In the genomic region with DNA sequence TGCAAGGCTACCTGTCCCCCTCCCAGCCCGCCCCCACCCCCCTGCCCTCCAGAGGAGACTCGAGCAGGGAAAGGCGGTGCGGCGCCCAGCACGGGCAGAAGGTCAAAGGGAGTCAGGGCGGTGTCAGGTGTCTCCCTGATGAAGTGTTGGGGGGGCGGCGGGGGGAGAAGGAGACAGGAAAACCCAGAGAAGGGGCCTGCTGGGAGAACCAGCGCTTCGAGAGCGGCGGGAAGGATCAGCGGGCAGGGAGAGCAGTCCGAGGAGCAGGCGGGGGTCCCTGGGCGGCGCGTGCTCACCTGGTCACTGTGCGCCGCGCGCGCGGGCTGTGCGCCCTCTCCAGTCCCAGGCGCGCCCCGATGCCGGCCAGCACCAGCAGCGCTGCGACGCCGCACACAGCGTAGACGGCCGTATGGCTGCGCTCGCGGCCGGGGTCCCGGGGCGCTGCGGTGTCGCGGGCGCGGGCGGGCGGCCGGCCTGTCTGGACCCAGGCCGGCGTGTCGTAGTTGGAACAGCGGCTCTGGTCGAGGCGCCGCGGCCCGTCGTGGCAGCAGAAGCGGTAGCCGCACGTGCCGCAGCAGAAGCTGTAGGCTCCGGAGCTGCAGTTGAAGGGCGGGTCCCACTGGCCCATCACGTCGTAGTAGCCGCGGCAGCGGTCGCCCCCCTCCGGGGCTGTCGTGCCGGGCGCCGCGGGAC, we compare ENCODE assay signal across 13 cellular contexts. TPM values are rescaled to one million over a fixed set of nuclear protein-coding genes. Genes with fewer than 3 reads are reported as not detected.
DNase-seq lines count a peak whose midpoint lies in the region; ATAC-seq and TF ChIP-seq lines count a peak whose summit lies in the region.
"Had no signal": no experiment of that assay in that cellular context is flagged by ENCODE, and none has a peak within 500 bp of the region (broad histone marks: within the 10 kb centered on the region; RNA-seq: fewer than 3 reads in every experiment).

No MANE protein-coding gene starts in this region.

- H3K9ac ChIP-seq in endodermal cell (ENCODE audit: extremely low read depth, low read length, poor library complexity, severe bottlenecking) = no peak overlapping the region

- CTCF ChIA-PET in activated CD8-positive, alpha-beta memory T cell treated with anti-CD3 and anti-CD28 coated beads, Interleukin-2, amount 10 ng/mL, durations not matched to agents 7 days and 5 days (lab: Charles Lee) = interaction anchor here (0.8 to 2.6 kb wide), 3 partner anchors 11 to 13 kb away, joined by 3 to 9 read pairs (median 4); a partner anchor contains a TSS

- peaks cover 5% of the 10 kb centered on the region for H3K4me1 ChIP-seq in endodermal cell (ENCODE audit: control insufficient read depth, insufficient read depth, low read length)

- H3K27ac Mint-ChIP-seq in activated CD8-positive, alpha-beta memory T cell treated with anti-CD3 and anti-CD28 coated beads, Interleukin-2, amount 10 ng/mL, durations not matched to agents 7 days and 5 days = no peak overlapping the region
- H3K27ac Mint-ChIP-seq in IgD-negative memory B cell = peak overlapping the region in 1 of 3 donors; percentile 83
- H3K27ac Mint-ChIP-seq in endodermal cell = no peak overlapping the region
- H3K27ac Mint-ChIP-seq in stimulated activated memory B cell treated with anti-CD40 and anti-IgM and Interleukin-4, amounts not matched to agents 10 μg/mL and 1 μg/mL and 100 μg/mL, for 72 hours = peak overlapping the region; percentile 83

- TF ChIP-seq CTCF in endodermal cell (conservative IDR thresholded peaks at IDR 0.05) = no peak

- DNase-seq in activated CD8-positive, alpha-beta memory T cell treated with anti-CD3 and anti-CD28 coated beads, Interleukin-2, amount 50 U/mL, for 48 hours = peak; percentile 60
- DNase-seq in activated CD8-positive, alpha-beta memory T cell treated with anti-CD3 and anti-CD28 coated beads, Interleukin-2, amount 10 ng/mL, durations not matched to agents 7 days and 5 days = no peak
- DNase-seq in endodermal cell (peak; percentile 82), CD1c-positive myeloid dendritic cell (ENCODE audit: extremely low spot score) (no peak)
- DNase-seq in stimulated activated CD4-positive, alpha-beta T cell treated with anti-CD3 and anti-CD28 coated beads, Interleukin-4, amount 100 ng/mL, for 24 hours = no peak
- DNase-seq: AML-193, T-helper 9 cell had no signal

- no peak overlapping the region for H3K4me3 Mint-ChIP-seq in activated CD8-positive, alpha-beta memory T cell treated with anti-CD3 and anti-CD28 coated beads, Interleukin-2, amount 10 ng/mL, durations not matched to agents 7 days and 5 days
- H3K4me3 Mint-ChIP-seq in IgD-negative memory B cell = peak overlapping the region; percentile 51 to 92 (median 84)
- H3K4me3 Mint-ChIP-seq in endodermal cell = no peak overlapping the region
- peak overlapping the region; percentile 77 for H3K4me3 Mint-ChIP-seq in stimulated activated memory B cell treated with anti-CD40 and anti-IgM and Interleukin-4, amounts not matched to agents 10 μg/mL and 1 μg/mL and 100 μg/mL, for 72 hours

- peaks cover 56% of the 10 kb centered on the region for H3K27me3 Mint-ChIP-seq in activated CD8-positive, alpha-beta memory T cell treated with anti-CD3 and anti-CD28 coated beads, Interleukin-2, amount 10 ng/mL, durations not matched to agents 7 days and 5 days
- H3K27me3 Mint-ChIP-seq in IgD-negative memory B cell = peaks cover 18% of the 10 kb centered on the region
- H3K27me3 Mint-ChIP-seq in endodermal cell (ENCODE audit: insufficient read depth) = peaks cover 87% of the 10 kb centered on the region
- peaks cover 22% of the 10 kb centered on the region for H3K27me3 Mint-ChIP-seq in stimulated activated memory B cell treated with anti-CD40 and anti-IgM and Interleukin-4, amounts not matched to agents 10 μg/mL and 1 μg/mL and 100 μg/mL, for 72 hours

- H3K36me3 ChIP-seq in endodermal cell (ENCODE audit: control insufficient read depth, insufficient read depth, low read length) = no peaks in the 10 kb centered on the region
- H3K36me3 ChIP-seq: tibial nerve had no signal

- no peak overlapping the region for H3K4me3 ChIP-seq in endodermal cell (ENCODE audit: low read length)

- WGBS in endodermal cell (ENCODE audit: insufficient coverage in 1 of 2, insufficient read length in 1 of 2), 2 experiments = 0 to 3% methylated on average over 10 to 78 of the region's 79 CpGs

- no peaks in the 10 kb centered on the region for H3K9me3 ChIP-seq in endodermal cell (ENCODE audit: control insufficient read depth, low read length)
- H3K9me3 ChIP-seq: tibial nerve had no signal

- H3K27me3 ChIP-seq in endodermal cell (ENCODE audit: control insufficient read depth, insufficient read depth, low read length, poor library complexity, severe bottlenecking) = peaks cover 98% of the 10 kb centered on the region

- no peak for ATAC-seq in activated CD8-positive, alpha-beta memory T cell treated with anti-CD3 and anti-CD28 coated beads, Interleukin-2, amount 10 ng/mL, durations not matched to agents 7 days and 5 days
- ATAC-seq in stimulated activated memory B cell treated with anti-CD40 and anti-IgM and Interleukin-4, amounts not matched to agents 10 μg/mL and 1 μg/mL and 100 μg/mL, for 72 hours = no peak
- no peak for ATAC-seq in HG02642 (IDR thresholded peaks at IDR 0.05; ENCODE audit: poor library complexity, unreplicated experiment)

- no peaks in the 10 kb centered on the region for H3K9me3 Mint-ChIP-seq in activated CD8-positive, alpha-beta memory T cell treated with anti-CD3 and anti-CD28 coated beads, Interleukin-2, amount 10 ng/mL, durations not matched to agents 7 days and 5 days (ENCODE audit: low read depth)
- no peaks in the 10 kb centered on the region for H3K9me3 Mint-ChIP-seq in IgD-negative memory B cell
- H3K9me3 Mint-ChIP-seq in endodermal cell = no peaks in the 10 kb centered on the region
- H3K9me3 Mint-ChIP-seq in stimulated activated memory B cell treated with anti-CD40 and anti-IgM and Interleukin-4, amounts not matched to agents 10 μg/mL and 1 μg/mL and 100 μg/mL, for 72 hours = no peaks in the 10 kb centered on the region

- H3K27ac ChIP-seq in endodermal cell (ENCODE audit: low read depth, low read length) = no peak overlapping the region
- H3K27ac ChIP-seq: tibial nerve had no signal

- no peaks in the 10 kb centered on the region for H3K36me3 Mint-ChIP-seq in activated CD8-positive, alpha-beta memory T cell treated with anti-CD3 and anti-CD28 coated beads, Interleukin-2, amount 10 ng/mL, durations not matched to agents 7 days and 5 days
- peaks cover 2% of the 10 kb centered on the region for H3K36me3 Mint-ChIP-seq in IgD-negative memory B cell
- no peaks in the 10 kb centered on the region for H3K36me3 Mint-ChIP-seq in endodermal cell (ENCODE audit: low read depth)
- H3K36me3 Mint-ChIP-seq in stimulated activated memory B cell treated with anti-CD40 and anti-IgM and Interleukin-4, amounts not matched to agents 10 μg/mL and 1 μg/mL and 100 μg/mL, for 72 hours = peaks cover 12% of the 10 kb centered on the region

- peaks cover 15% of the 10 kb centered on the region for H3K4me1 Mint-ChIP-seq in activated CD8-positive, alpha-beta memory T cell treated with anti-CD3 and anti-CD28 coated beads, Interleukin-2, amount 10 ng/mL, durations not matched to agents 7 days and 5 days
- H3K4me1 Mint-ChIP-seq in IgD-negative memory B cell (peaks cover 24 to 47% (median 34%) of the 10 kb centered on the region in 3 donors), endodermal cell (peaks cover 7% of the 10 kb centered on the region)
- H3K4me1 Mint-ChIP-seq in stimulated activated memory B cell treated with anti-CD40 and anti-IgM and Interleukin-4, amounts not matched to agents 10 μg/mL and 1 μg/mL and 100 μg/mL, for 72 hours = peaks cover 71% of the 10 kb centered on the region

RNA-seq across cellular contexts. Expression of a gene that starts 0.9 kb away (rescaled TPM):
- under 1 TPM; 0.30 to 0.70 TPM for total RNA-seq in activated CD8-positive, alpha-beta memory T cell treated with anti-CD3 and anti-CD28 coated beads, Interleukin-2, amount 10 ng/mL, durations not matched to agents 7 days and 5 days
- polyA plus RNA-seq in IgD-negative memory B cell = 1.7 TPM
- under 1 TPM in 1 of 2 donors, not detected in 1; 0.58 TPM for total RNA-seq in endodermal cell
- 0.57 TPM for polyA plus RNA-seq in endodermal cell (2013, experiment 1 of 2)
- polyA plus RNA-seq in endodermal cell (2013, experiment 2 of 2) = 0.70 TPM
- total RNA-seq: renal cortical epithelial cell, RPMI7951 had no signal

RNA-seq across cellular contexts. Expression of a gene that starts 12.6 kb away (rescaled TPM):
- total RNA-seq in activated CD8-positive, alpha-beta memory T cell treated with anti-CD3 and anti-CD28 coated beads, Interleukin-2, amount 10 ng/mL, durations not matched to agents 7 days and 5 days = 1 to 10 TPM in 1 of 2 experiments, under 1 TPM in 1; 0.89 to 3.1 TPM
- 80.6 TPM for polyA plus RNA-seq in IgD-negative memory B cell
- total RNA-seq in endodermal cell = 1 to 10 TPM; 1.7 to 3.3 TPM
- 3.1 TPM for polyA plus RNA-seq in endodermal cell (2013, experiment 1 of 2)
- 2.4 TPM for polyA plus RNA-seq in endodermal cell (2013, experiment 2 of 2)
- total RNA-seq: RPMI7951 had no signal

RNA-seq across cellular contexts. Expression of a gene that starts 33.0 kb away (rescaled TPM):
- total RNA-seq in activated CD8-positive, alpha-beta memory T cell treated with anti-CD3 and anti-CD28 coated beads, Interleukin-2, amount 10 ng/mL, durations not matched to agents 7 days and 5 days = 10 to 100 TPM; 74.0 to 95.8 TPM
- polyA plus RNA-seq in IgD-negative memory B cell = 28.7 TPM
- total RNA-seq in endodermal cell = 10 to 100 TPM; 28.5 to 43.1 TPM
- 32.1 TPM for polyA plus RNA-seq in endodermal cell (2013, experiment 1 of 2)
- 32.0 TPM for polyA plus RNA-seq in endodermal cell (2013, experiment 2 of 2)

RNA-seq across cellular contexts. Expression of a gene that starts 55.3 kb away (rescaled TPM):
- total RNA-seq in activated CD8-positive, alpha-beta memory T cell treated with anti-CD3 and anti-CD28 coated beads, Interleukin-2, amount 10 ng/mL, durations not matched to agents 7 days and 5 days = 1 to 10 TPM; 1.2 TPM
- 0.05 TPM for polyA plus RNA-seq in IgD-negative memory B cell
- 10 to 100 TPM; 10.9 to 13.9 TPM for total RNA-seq in endodermal cell
- polyA plus RNA-seq in endodermal cell (2013, experiment 1 of 2) = 62.4 TPM
- 55.8 TPM for polyA plus RNA-seq in endodermal cell (2013, experiment 2 of 2)

Comparison
In these comparisons a context has a peak if more than half of its experiments do, and no peak if none do; other contexts are left out.
1. DNase-seq: peak in activated CD8-positive, alpha-beta memory T cell treated with anti-CD3 and anti-CD28 coated beads, Interleukin-2, amount 50 U/mL, for 48 hours (single experiment) and endodermal cell (single experiment); none in activated CD8-positive, alpha-beta memory T cell treated with anti-CD3 and anti-CD28 coated beads, Interleukin-2, amount 10 ng/mL, durations not matched to agents 7 days and 5 days (single experiment), CD1c-positive myeloid dendritic cell (single experiment) and stimulated activated CD4-positive, alpha-beta T cell treated with anti-CD3 and anti-CD28 coated beads, Interleukin-4, amount 100 ng/mL, for 24 hours (single experiment).
2. H3K4me3 Mint-ChIP-seq: peak in IgD-negative memory B cell (4 of 4) and stimulated activated memory B cell treated with anti-CD40 and anti-IgM and Interleukin-4, amounts not matched to agents 10 μg/mL and 1 μg/mL and 100 μg/mL, for 72 hours (single experiment); none in activated CD8-positive, alpha-beta memory T cell treated with anti-CD3 and anti-CD28 coated beads, Interleukin-2, amount 10 ng/mL, durations not matched to agents 7 days and 5 days (single experiment) and endodermal cell (single experiment).